Comparison of ENCODE assay signal across 13 cellular contexts in the genomic region with DNA sequence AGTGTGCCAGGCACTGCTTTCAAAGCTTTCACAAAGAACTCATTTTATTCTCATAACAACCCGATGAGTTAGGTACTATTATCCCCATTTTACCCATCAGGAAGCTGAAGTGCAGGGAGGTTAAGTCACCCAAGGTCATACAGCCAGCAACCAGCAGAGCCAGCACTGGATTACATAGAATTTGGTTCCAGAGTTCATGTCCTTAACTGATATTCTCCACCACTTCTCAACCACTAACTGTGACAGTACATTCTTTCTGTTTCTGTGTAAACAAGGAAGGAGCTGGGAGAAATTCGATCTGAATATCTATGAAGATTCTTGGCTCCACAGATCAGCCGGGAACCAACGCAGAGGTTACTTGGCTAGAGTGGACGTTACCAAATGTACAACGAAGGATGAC.
DNase-seq lines count a peak whose midpoint lies in the region; ATAC-seq and TF ChIP-seq lines count a peak whose summit lies in the region.
"Had no signal": no experiment of that assay in that cellular context is flagged by ENCODE, and none has a peak within 500 bp of the region (broad histone marks: within the 10 kb centered on the region; RNA-seq: fewer than 3 reads in every experiment).

No MANE protein-coding gene starts in this region.

- TF ChIP-seq CTCF in Caco-2 (IDR thresholded peaks at IDR 0.05; ENCODE audit: insufficient read depth in 1 of 2, low read depth in 1 of 2, low read length in 1 of 2, severe bottlenecking in 1 of 2, unreplicated experiment in 1 of 2) (no peak), osteocyte (IDR thresholded peaks at IDR 0.05) (no peak)

- H3K27ac Mint-ChIP-seq in Caco-2 (ENCODE audit: unreplicated experiment) (peak overlapping the region; percentile 11), osteocyte (ENCODE audit: unreplicated experiment) (peak overlapping the region; percentile 77)

- H3K4me3 Mint-ChIP-seq in Caco-2 (ENCODE audit: unreplicated experiment) = peak overlapping the region; percentile 12
- H3K4me3 Mint-ChIP-seq in osteocyte (ENCODE audit: unreplicated experiment) = no peak overlapping the region
- H3K4me3 Mint-ChIP-seq: activated T-cell treated with anti-CD3 and anti-CD28 coated beads, Interleukin-2, amount 50 U/mL, for 4 hours had no signal

- intact Hi-C loops in Caco-2 (cut with micrococcal nuclease; ENCODE audit: unreplicated experiment) = loop anchor here (1.0 to 10.0 kb wide), 6 partner anchors 68 to 770 kb away; no protein-coding TSS in a partner anchor

- no TSS peak for BruUV-seq in Caco-2 (replicated peaks; lab: Mats Ljungman, UMichigan)

- H3K9me3 Mint-ChIP-seq in Caco-2 (ENCODE audit: unreplicated experiment) (peaks cover 2% of the 10 kb centered on the region), osteocyte (ENCODE audit: unreplicated experiment) (no peaks in the 10 kb centered on the region)
- H3K9me3 Mint-ChIP-seq: activated T-cell treated with anti-CD3 and anti-CD28 coated beads, Interleukin-2, amount 50 U/mL, for 4 hours had no signal

- peaks cover 40% of the 10 kb centered on the region for H3K4me1 Mint-ChIP-seq in Caco-2 (ENCODE audit: low read depth, unreplicated experiment)
- peaks cover 21% of the 10 kb centered on the region for H3K4me1 Mint-ChIP-seq in osteocyte (ENCODE audit: unreplicated experiment)

- peaks cover 7% of the 10 kb centered on the region for H3K36me3 Mint-ChIP-seq in Caco-2 (ENCODE audit: insufficient read depth, unreplicated experiment)
- H3K36me3 Mint-ChIP-seq in osteocyte (ENCODE audit: unreplicated experiment) = no peaks in the 10 kb centered on the region

- DNase-seq in Caco-2 = peak; percentile 48 to 56
- peak; percentile 6 for DNase-seq in NCI-H2227 (lab: John Stamatoyannopoulos, UW; ENCODE audit: unreplicated experiment)
- DNase-seq in dedifferentiated amniotic fluid mesenchymal stem cell (ENCODE audit: extremely low spot score) = peak; percentile 57
- no peak for DNase-seq in osteocyte (ENCODE audit: extremely low spot score, unreplicated experiment)
- DNase-seq in ecto neural progenitor cell (ENCODE audit: low spot score) = no peak
- DNase-seq: activated T-cell treated with anti-CD3 and anti-CD28 coated beads, Interleukin-2, amount 50 U/mL, for 4 hours; central memory CD4-positive, alpha-beta T cell; esophagus squamous epithelium had no signal

- H3K36me3 ChIP-seq in Caco-2 (ENCODE audit: control insufficient read depth, insufficient read depth, low read length) = no peaks in the 10 kb centered on the region
- H3K36me3 ChIP-seq: BE2C had no signal

- H3K27me3 ChIP-seq in Caco-2 (replicated peaks; ENCODE audit: control insufficient read depth, insufficient read depth, low read length) = no peaks in the 10 kb centered on the region
- H3K27me3 ChIP-seq: BE2C, esophagus squamous epithelium had no signal

- H3K4me3 ChIP-seq in Caco-2 (ENCODE audit: low read depth, low read length) = no peak overlapping the region
- H3K4me3 ChIP-seq: esophagus squamous epithelium had no signal

- POLR2A ChIA-PET in Caco-2 (lab: Charles Lee) = interaction anchor here (0.6 kb wide), 1 partner anchor 58 kb away, joined by 3 read pairs; no protein-coding TSS in a partner anchor

- H3K4me1 ChIP-seq in Caco-2 = peaks cover 76% of the 10 kb centered on the region
- H3K4me1 ChIP-seq: BE2C had no signal

- H3K27me3 Mint-ChIP-seq in Caco-2 (ENCODE audit: insufficient read depth, unreplicated experiment) = no peaks in the 10 kb centered on the region
- no peaks in the 10 kb centered on the region for H3K27me3 Mint-ChIP-seq in osteocyte (ENCODE audit: unreplicated experiment)

- no peaks in the 10 kb centered on the region for H3K9me3 ChIP-seq in Caco-2
- H3K9me3 ChIP-seq: BE2C, esophagus squamous epithelium had no signal

- ATAC-seq in GM19455 (IDR thresholded peaks at IDR 0.05; ENCODE audit: unreplicated experiment) (no peak), HG02571 (IDR thresholded peaks at IDR 0.05; ENCODE audit: unreplicated experiment) (no peak), GM18517 (IDR thresholded peaks at IDR 0.05; ENCODE audit: unreplicated experiment) (no peak)
- ATAC-seq: activated CD4-positive, CD25-positive, alpha-beta regulatory T cell treated with anti-CD3 and anti-CD28 coated beads, Interleukin-2, amount 50 U/mL, for 24 hours; activated T-cell treated with anti-CD3 and anti-CD28 coated beads, Interleukin-2, amount 50 U/mL, for 4 hours had no signal

- CTCF ChIA-PET in Caco-2 (lab: Charles Lee) = interaction anchor here (0.5 to 1.2 kb wide), 6 partner anchors 68 to 1082 kb away, joined by 3 to 7 read pairs (median 4); no protein-coding TSS in a partner anchor

Comparison
In these comparisons a context has a peak if more than half of its experiments do, and no peak if none do; other contexts are left out.
1. DNase-seq: peak in Caco-2 (2 of 2), NCI-H2227 (single experiment) and dedifferentiated amniotic fluid mesenchymal stem cell (single experiment); none in osteocyte (single experiment) and ecto neural progenitor cell (single experiment).